ENCODE assay signal across 1 cellular context in genomic region chr12:63276537-63277365, GRCh38.
TF ChIP-seq lines count a peak whose summit lies in the region.

No MANE protein-coding gene starts in this region.

TF ChIP-seq in H1, 55 proteins besides CTCF, POLR2A, EP300 and RAD21 (continued from another document):
- TF ChIP-seq, protein P1, sequence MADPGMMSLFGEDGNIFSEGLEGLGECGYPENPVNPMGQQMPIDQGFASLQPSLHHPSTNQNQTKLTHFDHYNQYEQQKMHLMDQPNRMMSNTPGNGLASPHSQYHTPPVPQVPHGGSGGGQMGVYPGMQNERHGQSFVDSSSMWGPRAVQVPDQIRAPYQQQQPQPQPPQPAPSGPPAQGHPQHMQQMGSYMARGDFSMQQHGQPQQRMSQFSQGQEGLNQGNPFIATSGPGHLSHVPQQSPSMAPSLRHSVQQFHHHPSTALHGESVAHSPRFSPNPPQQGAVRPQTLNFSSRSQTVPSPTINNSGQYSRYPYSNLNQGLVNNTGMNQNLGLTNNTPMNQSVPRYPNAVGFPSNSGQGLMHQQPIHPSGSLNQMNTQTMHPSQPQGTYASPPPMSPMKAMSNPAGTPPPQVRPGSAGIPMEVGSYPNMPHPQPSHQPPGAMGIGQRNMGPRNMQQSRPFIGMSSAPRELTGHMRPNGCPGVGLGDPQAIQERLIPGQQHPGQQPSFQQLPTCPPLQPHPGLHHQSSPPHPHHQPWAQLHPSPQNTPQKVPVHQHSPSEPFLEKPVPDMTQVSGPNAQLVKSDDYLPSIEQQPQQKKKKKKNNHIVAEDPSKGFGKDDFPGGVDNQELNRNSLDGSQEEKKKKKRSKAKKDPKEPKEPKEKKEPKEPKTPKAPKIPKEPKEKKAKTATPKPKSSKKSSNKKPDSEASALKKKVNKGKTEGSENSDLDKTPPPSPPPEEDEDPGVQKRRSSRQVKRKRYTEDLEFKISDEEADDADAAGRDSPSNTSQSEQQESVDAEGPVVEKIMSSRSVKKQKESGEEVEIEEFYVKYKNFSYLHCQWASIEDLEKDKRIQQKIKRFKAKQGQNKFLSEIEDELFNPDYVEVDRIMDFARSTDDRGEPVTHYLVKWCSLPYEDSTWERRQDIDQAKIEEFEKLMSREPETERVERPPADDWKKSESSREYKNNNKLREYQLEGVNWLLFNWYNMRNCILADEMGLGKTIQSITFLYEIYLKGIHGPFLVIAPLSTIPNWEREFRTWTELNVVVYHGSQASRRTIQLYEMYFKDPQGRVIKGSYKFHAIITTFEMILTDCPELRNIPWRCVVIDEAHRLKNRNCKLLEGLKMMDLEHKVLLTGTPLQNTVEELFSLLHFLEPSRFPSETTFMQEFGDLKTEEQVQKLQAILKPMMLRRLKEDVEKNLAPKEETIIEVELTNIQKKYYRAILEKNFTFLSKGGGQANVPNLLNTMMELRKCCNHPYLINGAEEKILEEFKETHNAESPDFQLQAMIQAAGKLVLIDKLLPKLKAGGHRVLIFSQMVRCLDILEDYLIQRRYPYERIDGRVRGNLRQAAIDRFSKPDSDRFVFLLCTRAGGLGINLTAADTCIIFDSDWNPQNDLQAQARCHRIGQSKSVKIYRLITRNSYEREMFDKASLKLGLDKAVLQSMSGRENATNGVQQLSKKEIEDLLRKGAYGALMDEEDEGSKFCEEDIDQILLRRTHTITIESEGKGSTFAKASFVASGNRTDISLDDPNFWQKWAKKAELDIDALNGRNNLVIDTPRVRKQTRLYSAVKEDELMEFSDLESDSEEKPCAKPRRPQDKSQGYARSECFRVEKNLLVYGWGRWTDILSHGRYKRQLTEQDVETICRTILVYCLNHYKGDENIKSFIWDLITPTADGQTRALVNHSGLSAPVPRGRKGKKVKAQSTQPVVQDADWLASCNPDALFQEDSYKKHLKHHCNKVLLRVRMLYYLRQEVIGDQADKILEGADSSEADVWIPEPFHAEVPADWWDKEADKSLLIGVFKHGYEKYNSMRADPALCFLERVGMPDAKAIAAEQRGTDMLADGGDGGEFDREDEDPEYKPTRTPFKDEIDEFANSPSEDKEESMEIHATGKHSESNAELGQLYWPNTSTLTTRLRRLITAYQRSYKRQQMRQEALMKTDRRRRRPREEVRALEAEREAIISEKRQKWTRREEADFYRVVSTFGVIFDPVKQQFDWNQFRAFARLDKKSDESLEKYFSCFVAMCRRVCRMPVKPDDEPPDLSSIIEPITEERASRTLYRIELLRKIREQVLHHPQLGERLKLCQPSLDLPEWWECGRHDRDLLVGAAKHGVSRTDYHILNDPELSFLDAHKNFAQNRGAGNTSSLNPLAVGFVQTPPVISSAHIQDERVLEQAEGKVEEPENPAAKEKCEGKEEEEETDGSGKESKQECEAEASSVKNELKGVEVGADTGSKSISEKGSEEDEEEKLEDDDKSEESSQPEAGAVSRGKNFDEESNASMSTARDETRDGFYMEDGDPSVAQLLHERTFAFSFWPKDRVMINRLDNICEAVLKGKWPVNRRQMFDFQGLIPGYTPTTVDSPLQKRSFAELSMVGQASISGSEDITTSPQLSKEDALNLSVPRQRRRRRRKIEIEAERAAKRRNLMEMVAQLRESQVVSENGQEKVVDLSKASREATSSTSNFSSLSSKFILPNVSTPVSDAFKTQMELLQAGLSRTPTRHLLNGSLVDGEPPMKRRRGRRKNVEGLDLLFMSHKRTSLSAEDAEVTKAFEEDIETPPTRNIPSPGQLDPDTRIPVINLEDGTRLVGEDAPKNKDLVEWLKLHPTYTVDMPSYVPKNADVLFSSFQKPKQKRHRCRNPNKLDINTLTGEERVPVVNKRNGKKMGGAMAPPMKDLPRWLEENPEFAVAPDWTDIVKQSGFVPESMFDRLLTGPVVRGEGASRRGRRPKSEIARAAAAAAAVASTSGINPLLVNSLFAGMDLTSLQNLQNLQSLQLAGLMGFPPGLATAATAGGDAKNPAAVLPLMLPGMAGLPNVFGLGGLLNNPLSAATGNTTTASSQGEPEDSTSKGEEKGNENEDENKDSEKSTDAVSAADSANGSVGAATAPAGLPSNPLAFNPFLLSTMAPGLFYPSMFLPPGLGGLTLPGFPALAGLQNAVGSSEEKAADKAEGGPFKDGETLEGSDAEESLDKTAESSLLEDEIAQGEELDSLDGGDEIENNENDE (IDR thresholded peaks at IDR 0.05; ENCODE audit: insufficient replicate concordance, low read length): no peak
